In genomic region chr11:12884751-12885318, GRCh38 we compare ENCODE assay signal across 31 cellular contexts.
A peak's percentile ranks its signal among the peaks of the same experiment; 100 is the strongest.
DNase-seq lines count a peak whose midpoint lies in the region; TF ChIP-seq lines count a peak whose summit lies in the region.
"Had no signal": no experiment of that assay in that cellular context is flagged by ENCODE, and none has a peak within 500 bp of the region (broad histone marks: within the 10 kb centered on the region; RNA-seq: fewer than 3 reads in every experiment).

No MANE protein-coding gene starts in this region.

- H3K4me1 ChIP-seq in mesenchymal stem cell (ENCODE audit: control insufficient read depth, insufficient read depth, low read depth, low read length), result peaks cover 5% of the 10 kb centered on the region
- peaks cover 0 to 46% (median 14%) of the 10 kb centered on the region in 4 donors for H3K4me1 ChIP-seq in stomach
- H3K4me1 ChIP-seq: SJCRH30, uterus had no signal

- no peak for TF ChIP-seq EP300 in stomach (IDR thresholded peaks at IDR 0.05)

- peaks cover 45 to 76% of the 10 kb centered on the region in 2 experiments for H3K36me3 ChIP-seq in mesenchymal stem cell (ENCODE audit: control insufficient read depth in 1 of 2, insufficient read depth in 2 of 2, low read depth in 1 of 2, low read length in 2 of 2)
- H3K36me3 ChIP-seq in stomach, result peaks cover 20 to 59% (median 48%) of the 10 kb centered on the region in 4 donors
- H3K36me3 ChIP-seq: uterus had no signal

- peak; percentile 13 for DNase-seq in DMS53 (lab: John Stamatoyannopoulos, UW)
- no peak for DNase-seq in DMS53 treated with DMSO at 0.1 percent for 48 hours (lab: John Stamatoyannopoulos, UW; ENCODE audit: unreplicated experiment)
- DNase-seq in amniotic epithelial cell (ENCODE audit: low read depth), result peak; percentile 88
- peak; percentile 81 for DNase-seq in mesenchymal stem cell
- no peak for DNase-seq in stomach
- DNase-seq in HuH-7.5 (ENCODE audit: low spot score), result no peak
- no peak for DNase-seq in activated T-helper 1 cell treated with anti-CD3 and anti-CD28 coated beads, Interleukin-12 subunit alpha, Interleukin-12 subunit beta, Interleukin-2, Interleukin-4 antibody, amounts not matched to agents 30 ng/mL and 10 ng/mL and 1 ng/mL, durations not matched to agents 14 hours and 24 hours and 36 hours (ENCODE audit: low spot score)
- no peak for DNase-seq in GM10266 (ENCODE audit: extremely low spot score)
- DNase-seq: activated CD4-positive, alpha-beta T cell treated with anti-CD3 and anti-CD28 coated beads, Interleukin-2, amount 50 U/mL, for 48 hours; activated naive CD4-positive, alpha-beta T cell treated with anti-CD3 and anti-CD28 coated beads, Interleukin-2, amount 10 ng/mL, durations not matched to agents 7 days and 5 days; AML-193; CD4-positive, alpha-beta memory T cell; DMS 273 treated with DMSO at 0.1 percent for 48 hours; effector memory CD8-positive, alpha-beta T cell; islet precursor cell; NCI-H1092; NCI-H187 treated with DMSO at 0.1 percent for 48 hours; NCI-H226; NCI-H748 treated with DMSO at 0.1 percent for 48 hours; right cardiac atrium; SJCRH30; stimulated activated naive CD4-positive, alpha-beta T cell; T-cell; uterus had no signal

- H3K9me3 ChIP-seq in mesenchymal stem cell (ENCODE audit: control insufficient read depth, low read length), result no peaks in the 10 kb centered on the region
- H3K9me3 ChIP-seq in stomach, result no peaks in the 10 kb centered on the region
- H3K9me3 ChIP-seq: gastroesophageal sphincter, SJCRH30, thoracic aorta, uterus had no signal

- TF ChIP-seq CTCF in stomach (IDR thresholded peaks at IDR 0.05) (no peak), GM10266 (IDR thresholded peaks at IDR 0.05; ENCODE audit: control insufficient read depth, insufficient read depth, low read depth, missing control alignments) (no peak)

- no peak overlapping the region for H3K9ac ChIP-seq in mesenchymal stem cell (ENCODE audit: low read length)

- no peak overlapping the region for H2BK5ac ChIP-seq in mesenchymal stem cell (ENCODE audit: low read depth, low read length, poor library complexity, severe bottlenecking)

- H3K4me3 ChIP-seq in mesenchymal stem cell (ENCODE audit: insufficient read depth in 1 of 2, low read depth in 1 of 2, low read length in 2 of 2) (no peak overlapping the region), stomach (no peak overlapping the region)
- H3K4me3 ChIP-seq: cardiac muscle cell, coronary artery, gastroesophageal sphincter, SJCRH30, thoracic aorta, uterus had no signal

- no peak overlapping the region for H2AFZ ChIP-seq in mesenchymal stem cell (ENCODE audit: low read depth, low read length)

- H2BK15ac ChIP-seq in mesenchymal stem cell (ENCODE audit: low read depth, poor library complexity, severe bottlenecking), result no peak overlapping the region

- intact Hi-C loops in stomach (cut with DNase I; ENCODE audit: low total_unique reads), result no loop called here
- intact Hi-C loops in activated T-helper 1 cell treated with anti-CD3 and anti-CD28 coated beads, Interleukin-12 subunit alpha, Interleukin-12 subunit beta, Interleukin-2, Interleukin-4 antibody, amounts not matched to agents 30 ng/mL and 10 ng/mL and 1 ng/mL, durations not matched to agents 14 hours and 24 hours and 36 hours (cut with micrococcal nuclease), result no loop called here

- H3K27ac Mint-ChIP-seq in activated T-helper 1 cell treated with anti-CD3 and anti-CD28 coated beads, Interleukin-12 subunit alpha, Interleukin-12 subunit beta, Interleukin-2, Interleukin-4 antibody, amounts not matched to agents 30 ng/mL and 10 ng/mL and 1 ng/mL, durations not matched to agents 14 hours and 24 hours and 36 hours, result no peak overlapping the region
- H3K27ac Mint-ChIP-seq: activated naive CD4-positive, alpha-beta T cell treated with anti-CD3 and anti-CD28 coated beads, Interleukin-2, amount 10 ng/mL, durations not matched to agents 7 days and 5 days; CD4-positive, alpha-beta memory T cell; effector memory CD8-positive, alpha-beta T cell; IgD-negative memory B cell; T-cell had no signal

- H3K9me3 Mint-ChIP-seq in activated T-helper 1 cell treated with anti-CD3 and anti-CD28 coated beads, Interleukin-12 subunit alpha, Interleukin-12 subunit beta, Interleukin-2, Interleukin-4 antibody, amounts not matched to agents 30 ng/mL and 10 ng/mL and 1 ng/mL, durations not matched to agents 14 hours and 24 hours and 36 hours, result no peaks in the 10 kb centered on the region
- H3K9me3 Mint-ChIP-seq: activated naive CD4-positive, alpha-beta T cell treated with anti-CD3 and anti-CD28 coated beads, Interleukin-2, amount 10 ng/mL, durations not matched to agents 7 days and 5 days; CD4-positive, alpha-beta memory T cell; effector memory CD8-positive, alpha-beta T cell; IgD-negative memory B cell; nephron; T-cell had no signal

- TF ChIP-seq POLR2A in stomach (IDR thresholded peaks at IDR 0.05), result no peak

- no peak overlapping the region for H2BK120ac ChIP-seq in mesenchymal stem cell (ENCODE audit: low read depth, low read length)

- H3K27me3 ChIP-seq in mesenchymal stem cell (ENCODE audit: control insufficient read depth in 1 of 2, insufficient read depth in 1 of 2, low read length in 2 of 2) (no peaks in the 10 kb centered on the region), stomach (no peaks in the 10 kb centered on the region)
- H3K27me3 ChIP-seq: cardiac muscle cell, gastroesophageal sphincter, SJCRH30, uterus had no signal

- H3K36me3 Mint-ChIP-seq in activated T-helper 1 cell treated with anti-CD3 and anti-CD28 coated beads, Interleukin-12 subunit alpha, Interleukin-12 subunit beta, Interleukin-2, Interleukin-4 antibody, amounts not matched to agents 30 ng/mL and 10 ng/mL and 1 ng/mL, durations not matched to agents 14 hours and 24 hours and 36 hours (ENCODE audit: low read depth), result no peaks in the 10 kb centered on the region
- H3K36me3 Mint-ChIP-seq: activated naive CD4-positive, alpha-beta T cell treated with anti-CD3 and anti-CD28 coated beads, Interleukin-2, amount 10 ng/mL, durations not matched to agents 7 days and 5 days; CD4-positive, alpha-beta memory T cell; IgD-negative memory B cell; T-cell had no signal

- WGBS in mesenchymal stem cell, result 88% methylated on average over 4 of the region's 5 CpGs
- WGBS in stomach, 5 donors, result 78 to 93% (median 86%) methylated on average over 5 of the region's 5 CpGs

- H3K4me1 Mint-ChIP-seq in activated T-helper 1 cell treated with anti-CD3 and anti-CD28 coated beads, Interleukin-12 subunit alpha, Interleukin-12 subunit beta, Interleukin-2, Interleukin-4 antibody, amounts not matched to agents 30 ng/mL and 10 ng/mL and 1 ng/mL, durations not matched to agents 14 hours and 24 hours and 36 hours (ENCODE audit: low read depth), result no peaks in the 10 kb centered on the region
- H3K4me1 Mint-ChIP-seq: activated naive CD4-positive, alpha-beta T cell treated with anti-CD3 and anti-CD28 coated beads, Interleukin-2, amount 10 ng/mL, durations not matched to agents 7 days and 5 days; T-cell had no signal

- no peak overlapping the region for H3K4ac ChIP-seq in mesenchymal stem cell (ENCODE audit: low read depth in 1 of 2, low read length in 2 of 2)

- H3K4me2 ChIP-seq in mesenchymal stem cell (ENCODE audit: low read length, poor library complexity, severe bottlenecking), result no peak overlapping the region

- no peak overlapping the region for H4K8ac ChIP-seq in mesenchymal stem cell (ENCODE audit: low read length)

- no peak overlapping the region for H3K14ac ChIP-seq in mesenchymal stem cell (ENCODE audit: low read length in 2 of 2)

- H3K27ac ChIP-seq in mesenchymal stem cell (ENCODE audit: low read length, poor library complexity, severe bottlenecking) (no peak overlapping the region), stomach (peak overlapping the region in 3 of 5 donors; percentile 26 to 64 (median 43))
- H3K27ac ChIP-seq: 22Rv1, coronary artery, gastroesophageal sphincter, SJCRH30, thoracic aorta, uterus had no signal

- H3K27me3 Mint-ChIP-seq in activated T-helper 1 cell treated with anti-CD3 and anti-CD28 coated beads, Interleukin-12 subunit alpha, Interleukin-12 subunit beta, Interleukin-2, Interleukin-4 antibody, amounts not matched to agents 30 ng/mL and 10 ng/mL and 1 ng/mL, durations not matched to agents 14 hours and 24 hours and 36 hours (ENCODE audit: insufficient read depth), result peaks cover 8% of the 10 kb centered on the region

- H3K23ac ChIP-seq in mesenchymal stem cell (ENCODE audit: low read length in 2 of 2), result no peak overlapping the region

- H3K18ac ChIP-seq in mesenchymal stem cell (ENCODE audit: low read depth in 1 of 2, low read length in 2 of 2), result no peak overlapping the region

- no peak overlapping the region for H4K91ac ChIP-seq in mesenchymal stem cell (ENCODE audit: low read length)

- no peak overlapping the region for H2BK12ac ChIP-seq in mesenchymal stem cell (ENCODE audit: low read length in 2 of 2)

- H2AK5ac ChIP-seq in mesenchymal stem cell (ENCODE audit: low read length, severe bottlenecking), result no peak overlapping the region

- peaks cover 42% of the 10 kb centered on the region for H3K79me1 ChIP-seq in mesenchymal stem cell (replicated peaks; ENCODE audit: low read length, poor library complexity, severe bottlenecking)

- no peak overlapping the region for H3K4me3 Mint-ChIP-seq in activated T-helper 1 cell treated with anti-CD3 and anti-CD28 coated beads, Interleukin-12 subunit alpha, Interleukin-12 subunit beta, Interleukin-2, Interleukin-4 antibody, amounts not matched to agents 30 ng/mL and 10 ng/mL and 1 ng/mL, durations not matched to agents 14 hours and 24 hours and 36 hours
- H3K4me3 Mint-ChIP-seq: activated naive CD4-positive, alpha-beta T cell treated with anti-CD3 and anti-CD28 coated beads, Interleukin-2, amount 10 ng/mL, durations not matched to agents 7 days and 5 days; CD4-positive, alpha-beta memory T cell; effector memory CD8-positive, alpha-beta T cell; IgD-negative memory B cell; nephron; T-cell had no signal

Comparison
In these comparisons a context has a peak if more than half of its experiments do, and no peak if none do; other contexts are left out.
1. DNase-seq: peak in DMS53 (single experiment), amniotic epithelial cell (single experiment) and mesenchymal stem cell (single experiment); none in DMS53 treated with DMSO at 0.1 percent for 48 hours (single experiment), stomach (single experiment), HuH-7.5 (single experiment), activated T-helper 1 cell treated with anti-CD3 and anti-CD28 coated beads, Interleukin-12 subunit alpha, Interleukin-12 subunit beta, Interleukin-2, Interleukin-4 antibody, amounts not matched to agents 30 ng/mL and 10 ng/mL and 1 ng/mL, durations not matched to agents 14 hours and 24 hours and 36 hours (single experiment) and GM10266 (single experiment).